In genomic region chr11:83140691-83141455, GRCh38 we compare ENCODE assay signal across 13 cellular contexts. TPM values are rescaled to one million over a fixed set of nuclear protein-coding genes. Genes with fewer than 3 reads are reported as not detected.
DNase-seq lines count a peak whose midpoint lies in the region; ATAC-seq and TF ChIP-seq lines count a peak whose summit lies in the region.
"Had no signal": no experiment of that assay in that cellular context is flagged by ENCODE, and none has a peak within 500 bp of the region (broad histone marks: within the 10 kb centered on the region; RNA-seq: fewer than 3 reads in every experiment).

No MANE protein-coding gene starts in this region.

- no peak for TF ChIP-seq POLR2A in NB4 (IDR thresholded peaks at IDR 0.05; ENCODE audit: extremely low read depth, insufficient read length)

- no peaks in the 10 kb centered on the region for H3K9me3 Mint-ChIP-seq in glutamatergic neuron (ENCODE audit: unreplicated experiment)
- H3K9me3 Mint-ChIP-seq: activated T-helper 2 cell treated with anti-CD3 and anti-CD28 coated beads, Interferon-gamma antibody, Interleukin-2, Interleukin-4, amounts not matched to agents 10 μg/mL and 5 μg/mL and 100 μg/mL, durations not matched to agents 14 hours and 24 hours and 36 hours; stimulated activated effector memory CD8-positive, alpha-beta T cell treated with anti-CD3 and anti-CD28 coated beads, Interleukin-12 subunit alpha, Interleukin-12 subunit beta, amount 100 ng/mL, for 72 hours; T-cell had no signal

- H3K27me3 Mint-ChIP-seq in glutamatergic neuron (ENCODE audit: unreplicated experiment), result no peaks in the 10 kb centered on the region
- H3K27me3 Mint-ChIP-seq: T-cell had no signal

- H3K4me1 Mint-ChIP-seq in glutamatergic neuron (ENCODE audit: low read depth, unreplicated experiment), result no peaks in the 10 kb centered on the region
- H3K4me1 Mint-ChIP-seq: stimulated activated effector memory CD8-positive, alpha-beta T cell treated with anti-CD3 and anti-CD28 coated beads, Interleukin-12 subunit alpha, Interleukin-12 subunit beta, amount 100 ng/mL, for 72 hours; T-cell had no signal

- peak overlapping the region; percentile 76 for H3K27ac ChIP-seq in C4-2B

- no peak overlapping the region for H3K4me3 ChIP-seq in NB4 (ENCODE audit: low read depth, low read length)

- no peaks in the 10 kb centered on the region for H3K36me3 Mint-ChIP-seq in glutamatergic neuron (ENCODE audit: unreplicated experiment)
- H3K36me3 Mint-ChIP-seq: T-cell had no signal

- no peak overlapping the region for H3K4me3 Mint-ChIP-seq in glutamatergic neuron (ENCODE audit: unreplicated experiment)
- H3K4me3 Mint-ChIP-seq: stimulated activated effector memory CD8-positive, alpha-beta T cell treated with anti-CD3 and anti-CD28 coated beads, Interleukin-12 subunit alpha, Interleukin-12 subunit beta, amount 100 ng/mL, for 72 hours; T-cell had no signal

- DNase-seq in NB4 (ENCODE audit: low read depth) (peak; percentile 55), mucosa of gallbladder (ENCODE audit: low spot score) (no peak), NCI-H69 (lab: John Stamatoyannopoulos, UW) (no peak), putamen (ENCODE audit: low spot score) (no peak), glutamatergic neuron (no peak)
- DNase-seq: kidney glomerular epithelial cell, NCI-H1092 treated with DMSO at 0.1 percent for 48 hours, T-cell had no signal

- ATAC-seq in GM19438 (IDR thresholded peaks at IDR 0.05; ENCODE audit: low read depth, unreplicated experiment) (peak; percentile 99), HG02981 (IDR thresholded peaks at IDR 0.05; ENCODE audit: unreplicated experiment) (peak; percentile 94)
- ATAC-seq: stimulated activated effector memory CD8-positive, alpha-beta T cell treated with anti-CD3 and anti-CD28 coated beads, Interleukin-12 subunit alpha, Interleukin-12 subunit beta, amount 100 ng/mL, for 72 hours; T-cell had no signal

- H3K27ac Mint-ChIP-seq in glutamatergic neuron (ENCODE audit: unreplicated experiment), result no peak overlapping the region
- H3K27ac Mint-ChIP-seq: activated T-helper 2 cell treated with anti-CD3 and anti-CD28 coated beads, Interferon-gamma antibody, Interleukin-2, Interleukin-4, amounts not matched to agents 10 μg/mL and 5 μg/mL and 100 μg/mL, durations not matched to agents 14 hours and 24 hours and 36 hours; stimulated activated effector memory CD8-positive, alpha-beta T cell treated with anti-CD3 and anti-CD28 coated beads, Interleukin-12 subunit alpha, Interleukin-12 subunit beta, amount 100 ng/mL, for 72 hours; T-cell had no signal

- TF ChIP-seq CTCF in C4-2B (conservative IDR thresholded peaks at IDR 0.05), result no peak
- TF ChIP-seq CTCF in NB4 (IDR thresholded peaks at IDR 0.05; ENCODE audit: low read depth, low read length), result no peak
- no peak for TF ChIP-seq CTCF in glutamatergic neuron (IDR thresholded peaks at IDR 0.05; ENCODE audit: partially characterized antibody, unreplicated experiment)

RNA-seq across cellular contexts. Expression of gene PCF11, which starts 16.1 kb away (rescaled TPM):
- total RNA-seq in mucosa of gallbladder (46.7 TPM), glutamatergic neuron (ENCODE audit: unreplicated experiment) (46.7 TPM)

RNA-seq across cellular contexts. Expression of gene ANKRD42, which starts 52.6 kb away (rescaled TPM):
- total RNA-seq in mucosa of gallbladder (24.5 TPM), glutamatergic neuron (ENCODE audit: unreplicated experiment) (2.2 TPM)
